32 cellular contexts compared by ENCODE assay signal in genomic region chr12:129109174-129110001, GRCh38.
"Had no signal": no experiment of that assay in that cellular context is flagged by ENCODE, and none has a peak within 500 bp of the region (broad histone marks: within the 10 kb centered on the region; RNA-seq: fewer than 3 reads in every experiment).

No MANE protein-coding gene starts in this region.

- H3K4me1 ChIP-seq: ascending aorta had no signal

- FAIRE-seq: RCC 7860 had no signal

- H3K27me3 ChIP-seq: ascending aorta, cardiac muscle cell had no signal

- DNase-seq: activated B cell treated with CpG ODN at 0.5 μM for 24 hours; activated CD4-positive, alpha-beta memory T cell treated with anti-CD3 and anti-CD28 coated beads, Interleukin-2, amount 10 ng/mL, durations not matched to agents 7 days and 5 days; activated CD4-positive, alpha-beta T cell treated with anti-CD3 and anti-CD28 coated beads for 4 hours; activated CD4-positive, CD25-positive, alpha-beta regulatory T cell treated with anti-CD3 and anti-CD28 coated beads, Interleukin-2, amount 50 U/mL, for 72 hours; activated CD8-positive, alpha-beta memory T cell treated with anti-CD3 and anti-CD28 coated beads for 24 hours; activated CD8-positive, alpha-beta memory T cell treated with anti-CD3 and anti-CD28 coated beads, Interleukin-2, amount 10 ng/mL, durations not matched to agents 7 days and 5 days; activated CD8-positive, alpha-beta memory T cell treated with anti-CD3 and anti-CD28 coated beads, Interleukin-2, amount 50 U/mL, for 48 hours; activated effector memory CD4-positive, alpha-beta T cell treated with anti-CD3 and anti-CD28 coated beads, Interleukin-2, amount 50 U/mL, for 16 hours; activated naive CD4-positive, alpha-beta T cell; activated naive CD8-positive, alpha-beta T cell treated with anti-CD3 and anti-CD28 coated beads, Interleukin-2, amount 10 ng/mL, durations not matched to agents 7 days and 5 days; activated T-cell treated with anti-CD3 and anti-CD28 coated beads, Interleukin-2, amount 50 U/mL, for 48 hours; amygdala; NCI-H1105; NCI-H1417 treated with DMSO at 0.1 percent for 48 hours; NCI-H1694; NCI-H1930; NCI-H2081 treated with DMSO at 0.1 percent for 48 hours; NCI-H345; NCI-H524 treated with DMSO at 0.1 percent for 48 hours; NK-92 treated with Interleukin-12 subunit alpha and Interleukin-12 subunit beta, amount 100 ng/mL, for 24 hours; PC-9; SIG-M5; SW 1271; T-helper 1 cell; T-helper 2 cell; T-helper 9 cell had no signal

- H3K9me3 ChIP-seq: ascending aorta had no signal

- H3K36me3 ChIP-seq: ascending aorta, cardiac muscle cell had no signal

- H2AFZ ChIP-seq: PC-9 had no signal

- H3K4me3 ChIP-seq: ascending aorta, cardiac muscle cell, PC-9 had no signal

- ATAC-seq: activated CD8-positive, alpha-beta memory T cell treated with anti-CD3 and anti-CD28 coated beads, Interleukin-2, amount 10 ng/mL, durations not matched to agents 7 days and 5 days; Right ventricle myocardium inferior had no signal

- H3K27ac ChIP-seq: ascending aorta, cardiac muscle cell, PC-9, RWPE1, VCaP had no signal

- H3K4me2 ChIP-seq: PC-9 had no signal
